Comparison of ENCODE assay signal across 1 cellular context in the genomic region with DNA sequence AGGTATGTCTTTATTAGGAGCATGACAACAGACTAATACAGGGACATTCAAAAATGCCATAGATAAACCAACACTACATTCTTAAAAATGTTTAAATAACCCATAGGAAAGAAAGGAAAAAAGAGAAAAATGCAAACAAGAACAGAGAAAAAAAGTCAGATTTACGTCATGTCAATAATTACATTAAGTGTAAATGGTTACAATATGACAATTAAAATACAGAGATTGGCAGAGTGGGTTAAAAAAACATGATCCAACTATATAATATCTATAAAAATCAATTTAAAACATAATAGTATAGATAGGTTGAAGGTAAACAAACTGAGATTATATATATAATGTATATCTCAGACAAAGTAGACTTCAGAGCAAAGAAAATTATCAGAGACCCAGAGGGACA.
TF ChIP-seq lines count a peak whose summit lies in the region.

No MANE protein-coding gene starts in this region.

TF ChIP-seq in K562, 482 proteins besides CTCF, POLR2A, EP300 and RAD21 (continued from another document):
- TF ChIP-seq RBM25 (IDR thresholded peaks at IDR 0.05; ENCODE audit: low read depth, low read length, severe bottlenecking) (peak; percentile 42), HMGN3 (IDR thresholded peaks at IDR 0.05; ENCODE audit: borderline replicate concordance, extremely low read depth, insufficient read length, low read depth, low read length) (no peak), HNRNPL (IDR thresholded peaks at IDR 0.05; ENCODE audit: low read depth, low read length) (no peak), ZSCAN32 (CRISPR knock-in tag; IDR thresholded peaks at IDR 0.05) (no peak)
- TF ChIP-seq, protein P1, sequence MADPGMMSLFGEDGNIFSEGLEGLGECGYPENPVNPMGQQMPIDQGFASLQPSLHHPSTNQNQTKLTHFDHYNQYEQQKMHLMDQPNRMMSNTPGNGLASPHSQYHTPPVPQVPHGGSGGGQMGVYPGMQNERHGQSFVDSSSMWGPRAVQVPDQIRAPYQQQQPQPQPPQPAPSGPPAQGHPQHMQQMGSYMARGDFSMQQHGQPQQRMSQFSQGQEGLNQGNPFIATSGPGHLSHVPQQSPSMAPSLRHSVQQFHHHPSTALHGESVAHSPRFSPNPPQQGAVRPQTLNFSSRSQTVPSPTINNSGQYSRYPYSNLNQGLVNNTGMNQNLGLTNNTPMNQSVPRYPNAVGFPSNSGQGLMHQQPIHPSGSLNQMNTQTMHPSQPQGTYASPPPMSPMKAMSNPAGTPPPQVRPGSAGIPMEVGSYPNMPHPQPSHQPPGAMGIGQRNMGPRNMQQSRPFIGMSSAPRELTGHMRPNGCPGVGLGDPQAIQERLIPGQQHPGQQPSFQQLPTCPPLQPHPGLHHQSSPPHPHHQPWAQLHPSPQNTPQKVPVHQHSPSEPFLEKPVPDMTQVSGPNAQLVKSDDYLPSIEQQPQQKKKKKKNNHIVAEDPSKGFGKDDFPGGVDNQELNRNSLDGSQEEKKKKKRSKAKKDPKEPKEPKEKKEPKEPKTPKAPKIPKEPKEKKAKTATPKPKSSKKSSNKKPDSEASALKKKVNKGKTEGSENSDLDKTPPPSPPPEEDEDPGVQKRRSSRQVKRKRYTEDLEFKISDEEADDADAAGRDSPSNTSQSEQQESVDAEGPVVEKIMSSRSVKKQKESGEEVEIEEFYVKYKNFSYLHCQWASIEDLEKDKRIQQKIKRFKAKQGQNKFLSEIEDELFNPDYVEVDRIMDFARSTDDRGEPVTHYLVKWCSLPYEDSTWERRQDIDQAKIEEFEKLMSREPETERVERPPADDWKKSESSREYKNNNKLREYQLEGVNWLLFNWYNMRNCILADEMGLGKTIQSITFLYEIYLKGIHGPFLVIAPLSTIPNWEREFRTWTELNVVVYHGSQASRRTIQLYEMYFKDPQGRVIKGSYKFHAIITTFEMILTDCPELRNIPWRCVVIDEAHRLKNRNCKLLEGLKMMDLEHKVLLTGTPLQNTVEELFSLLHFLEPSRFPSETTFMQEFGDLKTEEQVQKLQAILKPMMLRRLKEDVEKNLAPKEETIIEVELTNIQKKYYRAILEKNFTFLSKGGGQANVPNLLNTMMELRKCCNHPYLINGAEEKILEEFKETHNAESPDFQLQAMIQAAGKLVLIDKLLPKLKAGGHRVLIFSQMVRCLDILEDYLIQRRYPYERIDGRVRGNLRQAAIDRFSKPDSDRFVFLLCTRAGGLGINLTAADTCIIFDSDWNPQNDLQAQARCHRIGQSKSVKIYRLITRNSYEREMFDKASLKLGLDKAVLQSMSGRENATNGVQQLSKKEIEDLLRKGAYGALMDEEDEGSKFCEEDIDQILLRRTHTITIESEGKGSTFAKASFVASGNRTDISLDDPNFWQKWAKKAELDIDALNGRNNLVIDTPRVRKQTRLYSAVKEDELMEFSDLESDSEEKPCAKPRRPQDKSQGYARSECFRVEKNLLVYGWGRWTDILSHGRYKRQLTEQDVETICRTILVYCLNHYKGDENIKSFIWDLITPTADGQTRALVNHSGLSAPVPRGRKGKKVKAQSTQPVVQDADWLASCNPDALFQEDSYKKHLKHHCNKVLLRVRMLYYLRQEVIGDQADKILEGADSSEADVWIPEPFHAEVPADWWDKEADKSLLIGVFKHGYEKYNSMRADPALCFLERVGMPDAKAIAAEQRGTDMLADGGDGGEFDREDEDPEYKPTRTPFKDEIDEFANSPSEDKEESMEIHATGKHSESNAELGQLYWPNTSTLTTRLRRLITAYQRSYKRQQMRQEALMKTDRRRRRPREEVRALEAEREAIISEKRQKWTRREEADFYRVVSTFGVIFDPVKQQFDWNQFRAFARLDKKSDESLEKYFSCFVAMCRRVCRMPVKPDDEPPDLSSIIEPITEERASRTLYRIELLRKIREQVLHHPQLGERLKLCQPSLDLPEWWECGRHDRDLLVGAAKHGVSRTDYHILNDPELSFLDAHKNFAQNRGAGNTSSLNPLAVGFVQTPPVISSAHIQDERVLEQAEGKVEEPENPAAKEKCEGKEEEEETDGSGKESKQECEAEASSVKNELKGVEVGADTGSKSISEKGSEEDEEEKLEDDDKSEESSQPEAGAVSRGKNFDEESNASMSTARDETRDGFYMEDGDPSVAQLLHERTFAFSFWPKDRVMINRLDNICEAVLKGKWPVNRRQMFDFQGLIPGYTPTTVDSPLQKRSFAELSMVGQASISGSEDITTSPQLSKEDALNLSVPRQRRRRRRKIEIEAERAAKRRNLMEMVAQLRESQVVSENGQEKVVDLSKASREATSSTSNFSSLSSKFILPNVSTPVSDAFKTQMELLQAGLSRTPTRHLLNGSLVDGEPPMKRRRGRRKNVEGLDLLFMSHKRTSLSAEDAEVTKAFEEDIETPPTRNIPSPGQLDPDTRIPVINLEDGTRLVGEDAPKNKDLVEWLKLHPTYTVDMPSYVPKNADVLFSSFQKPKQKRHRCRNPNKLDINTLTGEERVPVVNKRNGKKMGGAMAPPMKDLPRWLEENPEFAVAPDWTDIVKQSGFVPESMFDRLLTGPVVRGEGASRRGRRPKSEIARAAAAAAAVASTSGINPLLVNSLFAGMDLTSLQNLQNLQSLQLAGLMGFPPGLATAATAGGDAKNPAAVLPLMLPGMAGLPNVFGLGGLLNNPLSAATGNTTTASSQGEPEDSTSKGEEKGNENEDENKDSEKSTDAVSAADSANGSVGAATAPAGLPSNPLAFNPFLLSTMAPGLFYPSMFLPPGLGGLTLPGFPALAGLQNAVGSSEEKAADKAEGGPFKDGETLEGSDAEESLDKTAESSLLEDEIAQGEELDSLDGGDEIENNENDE (IDR thresholded peaks at IDR 0.05; ENCODE audit: low read depth, low read length), result no peak
- TF ChIP-seq, protein P2, sequence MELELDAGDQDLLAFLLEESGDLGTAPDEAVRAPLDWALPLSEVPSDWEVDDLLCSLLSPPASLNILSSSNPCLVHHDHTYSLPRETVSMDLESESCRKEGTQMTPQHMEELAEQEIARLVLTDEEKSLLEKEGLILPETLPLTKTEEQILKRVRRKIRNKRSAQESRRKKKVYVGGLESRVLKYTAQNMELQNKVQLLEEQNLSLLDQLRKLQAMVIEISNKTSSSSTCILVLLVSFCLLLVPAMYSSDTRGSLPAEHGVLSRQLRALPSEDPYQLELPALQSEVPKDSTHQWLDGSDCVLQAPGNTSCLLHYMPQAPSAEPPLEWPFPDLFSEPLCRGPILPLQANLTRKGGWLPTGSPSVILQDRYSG (tag; conservative IDR thresholded peaks at IDR 0.05; ENCODE audit: low read depth), result no peak
